31 cellular contexts compared by ENCODE assay signal in the genomic region with DNA sequence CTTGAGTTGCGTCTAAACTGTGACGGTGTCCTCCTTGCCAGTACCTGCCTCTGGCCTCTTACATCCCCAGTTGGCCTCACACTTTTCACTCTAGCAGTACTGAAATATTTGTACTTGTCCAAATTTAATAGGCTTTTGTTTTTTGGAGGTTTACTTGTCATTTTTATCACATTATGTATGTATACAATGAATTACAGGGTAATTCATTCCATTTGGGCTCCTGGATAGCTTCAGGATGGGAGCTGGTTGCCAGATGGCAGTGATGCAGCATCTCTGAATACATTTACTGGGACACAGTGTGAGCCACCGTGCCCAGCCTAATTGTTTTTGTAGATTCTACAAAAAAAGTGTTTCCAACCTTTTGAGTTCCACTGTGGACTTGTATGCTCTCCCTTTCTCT. TPM values are rescaled to one million over a fixed set of nuclear protein-coding genes. Genes with fewer than 3 reads are reported as not detected.
"Had no signal": no experiment of that assay in that cellular context is flagged by ENCODE, and none has a peak within 500 bp of the region (broad histone marks: within the 10 kb centered on the region; RNA-seq: fewer than 3 reads in every experiment).

No MANE protein-coding gene starts in this region.

- H3K9me3 Mint-ChIP-seq: activated B cell treated with CpG ODN at 0.5 μM for 24 hours; activated CD8-positive, alpha-beta T cell treated with anti-CD3 and anti-CD28 coated beads for 36 hours; activated T-cell treated with anti-CD3 and anti-CD28 coated beads, Interleukin-2, amount 50 U/mL, for 4 hours; activated T-helper 17 cell treated with anti-CD3 and anti-CD28 coated beads, Interleukin-2, amount 50 U/mL, for 72 hours; T-helper 2 cell treated with Interferon-gamma antibody and Interleukin-4, amounts not matched to agents 5 μg/mL and 100 μg/mL, for 36 hours had no signal

- H3K4me1 ChIP-seq: foreskin keratinocyte, gastrocnemius medialis, heart left ventricle had no signal

- H3K4me3 ChIP-seq: gastrocnemius medialis, heart left ventricle had no signal

- H3K27ac Mint-ChIP-seq: activated B cell treated with CpG ODN at 0.5 μM for 24 hours; activated CD8-positive, alpha-beta T cell treated with anti-CD3 and anti-CD28 coated beads for 36 hours; activated naive CD8-positive, alpha-beta T cell; activated T-helper 17 cell treated with anti-CD3 and anti-CD28 coated beads, Interleukin-2, amount 50 U/mL, for 72 hours; T-helper 17 cell; T-helper 2 cell treated with Interferon-gamma antibody and Interleukin-4, amounts not matched to agents 5 μg/mL and 100 μg/mL, for 36 hours had no signal

- H3K27me3 Mint-ChIP-seq: activated B cell treated with CpG ODN at 0.5 μM for 24 hours; activated CD8-positive, alpha-beta T cell treated with anti-CD3 and anti-CD28 coated beads for 36 hours; activated naive CD8-positive, alpha-beta T cell; activated T-helper 17 cell treated with anti-CD3 and anti-CD28 coated beads, Interleukin-2, amount 50 U/mL, for 72 hours; T-helper 17 cell had no signal

- FAIRE-seq: astrocyte, bronchial epithelial cell had no signal

- DNase-seq: activated B cell treated with CpG ODN at 0.5 μM for 24 hours; activated CD4-positive, alpha-beta T cell treated with anti-CD3 and anti-CD28 coated beads for 48 hours; activated CD4-positive, alpha-beta T cell treated with anti-CD3 and anti-CD28 coated beads, Interleukin-2, amount 50 U/mL, for 1 hour; activated CD4-positive, alpha-beta T cell treated with anti-CD3 and anti-CD28 coated beads, Interleukin-2, amount 50 U/mL, for 48 hours; activated CD8-positive, alpha-beta memory T cell treated with anti-CD3 and anti-CD28 coated beads for 24 hours; activated CD8-positive, alpha-beta T cell treated with anti-CD3 and anti-CD28 coated beads for 36 hours; activated effector memory CD4-positive, alpha-beta T cell treated with Interleukin-2 at 50 U/mL for 16 hours; activated gamma-delta T cell treated with Interleukin-2 at 50 U/mL for 16 hours; activated naive CD4-positive, alpha-beta T cell treated with anti-CD3 and anti-CD28 coated beads, Interleukin-2, amount 50 U/mL, for 16 hours; activated naive CD4-positive, alpha-beta T cell treated with Interleukin-2 at 50 U/mL for 16 hours; activated T-cell treated with anti-CD3 and anti-CD28 coated beads, Interleukin-2, amount 50 U/mL, for 4 hours; amniotic stem cell; anterior cingulate cortex; brain microvascular endothelial cell; cortex of kidney; dermis blood vessel endothelial cell; effector CD8-positive, alpha-beta T cell; foreskin keratinocyte; gastrocnemius medialis; glutamatergic neuron; heart left ventricle; T-helper 17 cell; T1000; WERI-Rb-1 had no signal

- H3K27me3 ChIP-seq: brain microvascular endothelial cell, foreskin keratinocyte, gastrocnemius medialis, heart left ventricle had no signal

- H3K4me1 Mint-ChIP-seq: activated B cell treated with CpG ODN at 0.5 μM for 24 hours; activated T-helper 17 cell treated with anti-CD3 and anti-CD28 coated beads, Interleukin-2, amount 50 U/mL, for 72 hours had no signal

- H3K27ac ChIP-seq: brain microvascular endothelial cell, foreskin keratinocyte, gastrocnemius medialis, heart left ventricle, WERI-Rb-1 had no signal

- H3K4me3 Mint-ChIP-seq: activated B cell treated with CpG ODN at 0.5 μM for 24 hours; activated CD8-positive, alpha-beta T cell treated with anti-CD3 and anti-CD28 coated beads for 36 hours; activated naive CD8-positive, alpha-beta T cell; activated T-cell treated with anti-CD3 and anti-CD28 coated beads, Interleukin-2, amount 50 U/mL, for 4 hours; activated T-helper 17 cell treated with anti-CD3 and anti-CD28 coated beads, Interleukin-2, amount 50 U/mL, for 72 hours; T-helper 17 cell; T-helper 2 cell treated with Interferon-gamma antibody and Interleukin-4, amounts not matched to agents 5 μg/mL and 100 μg/mL, for 36 hours had no signal

- ATAC-seq: activated CD4-positive, CD25-positive, alpha-beta regulatory T cell treated with anti-CD3 and anti-CD28 coated beads, Interleukin-2, amount 50 U/mL, for 24 hours; activated CD8-positive, alpha-beta T cell treated with anti-CD3 and anti-CD28 coated beads for 36 hours; activated T-cell treated with anti-CD3 and anti-CD28 coated beads, Interleukin-2, amount 50 U/mL, for 4 hours; activated T-helper 17 cell treated with anti-CD3 and anti-CD28 coated beads, Interleukin-2, amount 50 U/mL, for 72 hours; esophagus mucosa; foreskin keratinocyte; gastrocnemius medialis; heart left ventricle; T-helper 17 cell had no signal

- H3K9me3 ChIP-seq: gastrocnemius medialis, heart left ventricle had no signal

RNA-seq across cellular contexts. Expression of a gene that starts 44.9 kb away (rescaled TPM):
- total RNA-seq: activated B cell treated with CpG ODN at 0.5 μM for 24 hours, dermis blood vessel endothelial cell had no signal
